Comparison of ENCODE assay signal across 17 cellular contexts in the genomic region with DNA sequence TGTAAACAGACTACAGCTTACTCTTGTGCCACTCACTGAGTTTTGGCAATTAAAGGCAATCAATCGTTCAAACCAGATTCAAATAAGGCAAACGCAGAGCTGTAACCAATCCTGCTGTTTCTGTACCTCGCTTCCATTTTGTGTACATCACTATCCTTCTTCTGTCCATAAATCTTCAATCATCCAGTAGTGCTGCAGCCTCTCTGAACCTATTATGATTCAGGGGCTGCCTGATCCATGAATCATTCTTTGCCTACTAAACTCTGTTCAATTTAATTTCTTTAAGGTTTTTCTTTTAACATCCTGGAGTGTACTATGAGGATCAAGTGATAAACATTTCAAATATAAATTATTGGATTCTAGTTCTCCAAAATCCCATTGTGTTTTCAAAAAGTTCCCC.
"Had no signal": no experiment of that assay in that cellular context is flagged by ENCODE, and none has a peak within 500 bp of the region (broad histone marks: within the 10 kb centered on the region; RNA-seq: fewer than 3 reads in every experiment).

No MANE protein-coding gene starts in this region.

- FAIRE-seq: endometrium, frontal cortex had no signal

- H3K36me3 ChIP-seq: transverse colon had no signal

- ATAC-seq: body of pancreas, heart right ventricle, left ventricle myocardium superior, right lobe of liver, WTC11 had no signal

- H3K9me3 ChIP-seq: body of pancreas, esophagus muscularis mucosa, right lobe of liver, transverse colon had no signal

- DNase-seq: activated CD4-positive, alpha-beta T cell treated with anti-CD3 and anti-CD28 coated beads for 48 hours; activated CD8-positive, alpha-beta memory T cell treated with anti-CD3 and anti-CD28 coated beads for 24 hours; activated naive CD4-positive, alpha-beta T cell treated with anti-CD3 and anti-CD28 coated beads for 36 hours; body of pancreas; heart right ventricle; kidney; left ventricle myocardium superior; mesenchymal stem cell; occipital lobe; right lobe of liver; stimulated activated naive CD4-positive, alpha-beta T cell; substantia nigra; transverse colon had no signal

- H3K27ac ChIP-seq: body of pancreas, esophagus muscularis mucosa, heart right ventricle, right lobe of liver, transverse colon had no signal

- H3K4me3 ChIP-seq: body of pancreas, esophagus muscularis mucosa, heart right ventricle, right lobe of liver, transverse colon had no signal

- H3K27me3 ChIP-seq: body of pancreas, esophagus muscularis mucosa, heart right ventricle, right lobe of liver, transverse colon had no signal

- H3K4me1 ChIP-seq: body of pancreas, esophagus muscularis mucosa, heart right ventricle, right lobe of liver, transverse colon had no signal
